Comparison of ENCODE assay signal across 33 cellular contexts in genomic region chr2:185894223-185894622, GRCh38.
"Had no signal": no experiment of that assay in that cellular context is flagged by ENCODE, and none has a peak within 500 bp of the region (broad histone marks: within the 10 kb centered on the region; RNA-seq: fewer than 3 reads in every experiment).

No MANE protein-coding gene starts in this region.

- H3K27me3 ChIP-seq: MG63 had no signal

- H3K4me3 ChIP-seq: MG63 had no signal

- DNase-seq: Karpas-422, Kasumi-1, MG63, MM.1S, MV-4-11, NCI-H1048, NCI-H1092, NCI-H1092 treated with DMSO at 0.1 percent for 48 hours, NCI-H1105, NCI-H1105 treated with DMSO at 0.1 percent for 48 hours, NCI-H1417 treated with DMSO at 0.1 percent for 48 hours, NCI-H1436, NCI-H1436 treated with DMSO at 0.1 percent for 48 hours, NCI-H146, NCI-H1694, NCI-H1694 treated with DMSO at 0.1 percent for 48 hours, NCI-H187, NCI-H187 treated with DMSO at 0.1 percent for 48 hours, NCI-H1930, NCI-H2029, NCI-H2029 treated with DMSO at 0.1 percent for 48 hours, NCI-H2081, NCI-H2081 treated with DMSO at 0.1 percent for 48 hours, NCI-H2107, NCI-H2171, NCI-H2171 treated with DMSO at 0.1 percent for 48 hours, NCI-H2227 treated with DMSO at 0.1 percent for 48 hours, NCI-H226, NCI-H345, NCI-H446, NCI-H446 treated with DMSO at 0.1 percent for 48 hours, NCI-H510A, NCI-H510A treated with DMSO at 0.1 percent for 48 hours had no signal

- H3K36me3 ChIP-seq: MG63 had no signal

- H3K9me3 ChIP-seq: MG63 had no signal
